2 cellular contexts compared by ENCODE assay signal in genomic region chr22:38051261-38051660, GRCh38.
TF ChIP-seq lines count a peak whose summit lies in the region.

No MANE protein-coding gene starts in this region.

TF ChIP-seq in IMR-90, 13 proteins besides CTCF, POLR2A, EP300 and RAD21:
- TF ChIP-seq NFE2L2 (IDR thresholded peaks at IDR 0.05; ENCODE audit: low read depth, low read length), result no peak
- TF ChIP-seq SMC3 (IDR thresholded peaks at IDR 0.05; ENCODE audit: low read depth, low read length), result no peak
- no peak for TF ChIP-seq CHD1 (IDR thresholded peaks at IDR 0.05; ENCODE audit: low read depth, low read length)
- no peak for TF ChIP-seq MAFK (IDR thresholded peaks at IDR 0.05; ENCODE audit: low read depth, low read length)
- TF ChIP-seq FOS (IDR thresholded peaks at IDR 0.05; ENCODE audit: low read depth, low read length), result no peak
- no peak for TF ChIP-seq CEBPB (IDR thresholded peaks at IDR 0.05; ENCODE audit: low read depth, low read length)
- no peak for TF ChIP-seq BHLHE40 (IDR thresholded peaks at IDR 0.05; ENCODE audit: low read depth, low read length)
- TF ChIP-seq RCOR1 (IDR thresholded peaks at IDR 0.05; ENCODE audit: insufficient replicate concordance, low read length), result no peak
- TF ChIP-seq RFX5 (IDR thresholded peaks at IDR 0.05; ENCODE audit: low read depth, low read length), result no peak
- no peak for TF ChIP-seq USF2 (IDR thresholded peaks at IDR 0.05; ENCODE audit: low read depth, low read length)
- no peak for TF ChIP-seq ELK1 (IDR thresholded peaks at IDR 0.05; ENCODE audit: borderline replicate concordance, low read depth, low read length)
- no peak for TF ChIP-seq MAZ (IDR thresholded peaks at IDR 0.05; ENCODE audit: borderline replicate concordance, low read depth, low read length)
- no peak for TF ChIP-seq MXI1 (IDR thresholded peaks at IDR 0.05; ENCODE audit: borderline replicate concordance, low read depth, low read length)

TF ChIP-seq in SK-N-SH, 30 proteins besides CTCF, POLR2A, EP300 and RAD21:
- TF ChIP-seq FOXM1 (IDR thresholded peaks at IDR 0.05; ENCODE audit: low read depth) (no peak), SMC3 (IDR thresholded peaks at IDR 0.05; ENCODE audit: low read depth, low read length) (no peak), CHD2 (IDR thresholded peaks at IDR 0.05; ENCODE audit: low read length, partially characterized antibody) (no peak), SIN3A (IDR thresholded peaks at IDR 0.05; ENCODE audit: borderline replicate concordance, low read depth, low read length) (no peak), GATA2 (CRISPR knock-in tag; IDR thresholded peaks at IDR 0.05) (no peak), RFX5 (IDR thresholded peaks at IDR 0.05; ENCODE audit: low read length) (no peak), ZBTB33 (IDR thresholded peaks at IDR 0.05; ENCODE audit: borderline replicate concordance, low read depth) (no peak), POLR2AphosphoS5 (IDR thresholded peaks at IDR 0.05; ENCODE audit: low read depth, low read length) (no peak), RCOR1 (IDR thresholded peaks at IDR 0.05; ENCODE audit: low read length) (no peak), GABPA (IDR thresholded peaks at IDR 0.05; ENCODE audit: low read depth) (no peak), TEAD4 (IDR thresholded peaks at IDR 0.05; ENCODE audit: borderline replicate concordance, insufficient read depth) (no peak)
